8 cellular contexts compared by ENCODE assay signal in the genomic region with DNA sequence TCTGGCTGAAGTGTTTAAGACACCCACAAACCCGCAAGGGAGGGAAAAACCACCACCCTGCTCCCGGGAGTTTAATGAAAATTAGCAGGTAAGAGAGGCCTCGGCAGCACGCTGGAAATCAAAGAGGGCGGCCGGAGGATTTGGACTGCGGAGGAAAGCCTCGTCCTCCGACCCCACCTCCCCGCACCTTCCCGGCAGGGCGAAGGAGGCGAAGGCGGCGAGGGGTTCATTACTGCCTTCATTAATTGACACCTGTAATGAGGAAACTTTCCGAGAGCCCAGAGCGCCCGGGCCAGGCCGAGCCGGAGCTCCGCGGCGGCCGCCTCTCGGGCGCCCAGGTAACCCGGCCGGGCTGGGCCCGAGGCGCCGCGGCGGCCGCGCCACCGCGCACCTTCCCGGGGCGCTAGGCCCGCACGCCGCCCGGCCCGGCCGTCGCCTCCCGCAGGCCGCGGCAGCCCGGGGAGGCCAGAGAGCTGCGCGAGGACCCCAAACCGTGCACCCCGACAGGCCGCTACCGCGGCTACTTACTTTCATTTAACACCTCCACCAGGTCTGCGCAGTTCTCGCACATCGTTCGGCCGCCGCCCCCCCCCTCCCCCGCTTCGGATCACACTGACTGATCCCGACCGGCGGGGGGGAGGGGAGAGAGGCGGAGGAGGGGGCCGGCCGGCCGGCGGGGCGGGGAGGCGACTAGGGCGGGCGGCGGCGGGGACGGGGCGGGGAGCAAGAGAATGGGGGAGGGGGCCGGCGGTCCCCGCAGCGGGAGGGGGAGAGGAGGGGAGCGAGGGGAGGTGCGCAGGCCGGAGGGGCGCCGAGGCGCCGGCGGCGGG. TPM values are rescaled to one million over a fixed set of nuclear protein-coding genes. Genes with fewer than 3 reads are reported as not detected.
DNase-seq lines count a peak whose midpoint lies in the region; ATAC-seq and TF ChIP-seq lines count a peak whose summit lies in the region.

No MANE protein-coding gene starts in this region.

- under 1% methylated on average over 32 of the region's 94 CpGs for WGBS in prostate gland

- ATAC-seq in GM21825 (IDR thresholded peaks at IDR 0.05; ENCODE audit: unreplicated experiment) (peak; percentile 25), upper lobe of right lung (peak; percentile 77)

- H3K9ac ChIP-seq in adipocyte (ENCODE audit: low read length), result peak overlapping the region; percentile 93

- H3K4me1 ChIP-seq in adipocyte (ENCODE audit: control insufficient read depth, insufficient read depth, low read length), result peaks cover 15% of the 10 kb centered on the region
- H3K4me1 ChIP-seq in left ventricle myocardium inferior, result peaks cover 45% of the 10 kb centered on the region
- no peaks in the 10 kb centered on the region for H3K4me1 ChIP-seq in prostate gland (replicated peaks)
- peaks cover 33% of the 10 kb centered on the region for H3K4me1 ChIP-seq in upper lobe of right lung

- intact Hi-C loops in left ventricle myocardium inferior (cut with micrococcal nuclease), result no loop called here
- intact Hi-C loops in prostate gland (cut with DNase I), result loop anchor here (2.0 to 10.0 kb wide), 2 partner anchors 68 to 296 kb away; a partner anchor contains a TSS
- intact Hi-C loops in upper lobe of right lung (cut with DNase I), result no loop called here

- H3K9me3 ChIP-seq in adipocyte (ENCODE audit: control insufficient read depth, low read length), result no peaks in the 10 kb centered on the region
- H3K9me3 ChIP-seq in left ventricle myocardium inferior (replicated peaks), result no peaks in the 10 kb centered on the region
- H3K9me3 ChIP-seq in prostate gland, result no peaks in the 10 kb centered on the region
- H3K9me3 ChIP-seq in upper lobe of right lung, result no peaks in the 10 kb centered on the region

- DNase-seq in DMS79 treated with DMSO at 0.1 percent for 48 hours (lab: John Stamatoyannopoulos, UW), result peak; percentile 88
- peak; percentile 71 for DNase-seq in M059J (ENCODE audit: low read depth)
- DNase-seq in T follicular helper cell (ENCODE audit: low read depth), result peak; percentile 73
- DNase-seq in adipocyte (ENCODE audit: low read depth), result peak; percentile 91
- DNase-seq in left ventricle myocardium inferior, result peak; percentile 89
- DNase-seq in prostate gland (ENCODE audit: low spot score), result peak; percentile 90
- peak; percentile 96 for DNase-seq in upper lobe of right lung

- H3K36me3 ChIP-seq in adipocyte (ENCODE audit: control insufficient read depth, insufficient read depth, low read length, severe bottlenecking) (peaks cover 3% of the 10 kb centered on the region), left ventricle myocardium inferior (no peaks in the 10 kb centered on the region), prostate gland (no peaks in the 10 kb centered on the region), upper lobe of right lung (no peaks in the 10 kb centered on the region)

- H3K27me3 ChIP-seq in adipocyte (replicated peaks; ENCODE audit: control insufficient read depth, insufficient read depth, low read length), result no peaks in the 10 kb centered on the region
- H3K27me3 ChIP-seq in left ventricle myocardium inferior (ENCODE audit: low read depth), result no peaks in the 10 kb centered on the region
- H3K27me3 ChIP-seq in prostate gland (replicated peaks; ENCODE audit: insufficient read depth), result no peaks in the 10 kb centered on the region
- no peaks in the 10 kb centered on the region for H3K27me3 ChIP-seq in upper lobe of right lung

- H3K27ac ChIP-seq in left ventricle myocardium inferior (replicated peaks), result peak overlapping the region; percentile 100
- H3K27ac ChIP-seq in prostate gland, result peak overlapping the region; percentile 95 to 99
- peak overlapping the region; percentile 99 for H3K27ac ChIP-seq in upper lobe of right lung

- TF ChIP-seq POLR2A in prostate gland (IDR thresholded peaks at IDR 0.05), result peak; percentile 41

- H3K4me3 ChIP-seq in adipocyte (ENCODE audit: low read length) (peak overlapping the region; percentile 97), left ventricle myocardium inferior (peak overlapping the region; percentile 99), prostate gland (peak overlapping the region; percentile 55 to 96), upper lobe of right lung (peak overlapping the region; percentile 90)

- no peak for TF ChIP-seq CTCF in left ventricle myocardium inferior (IDR thresholded peaks at IDR 0.05; ENCODE audit: borderline replicate concordance)
- TF ChIP-seq CTCF in prostate gland (IDR thresholded peaks at IDR 0.05), result no peak
- TF ChIP-seq CTCF in upper lobe of right lung (IDR thresholded peaks at IDR 0.05), result no peak

RNA-seq across cellular contexts. Expression of a gene that starts 0.6 kb away (rescaled TPM):
- total RNA-seq in M059J (2014; rRNA removed; shearing (Covaris generic)), result 36.7 and 60.7 TPM in 2 replicates
- total RNA-seq in left ventricle myocardium inferior (50.0 TPM), prostate gland (100 to 1,000 TPM in 1 of 2 donors, 10 to 100 TPM in 1; 94.1 to 206 TPM), upper lobe of right lung (112 TPM)

Comparison
In these comparisons a context has a peak if more than half of its experiments do, and no peak if none do; other contexts are left out.
1. Peak in every context shown above with its lines: DNase-seq, ATAC-seq, H3K4me3 ChIP-seq and H3K27ac ChIP-seq.